ENCODE assay signal across 14 cellular contexts in the genomic region with DNA sequence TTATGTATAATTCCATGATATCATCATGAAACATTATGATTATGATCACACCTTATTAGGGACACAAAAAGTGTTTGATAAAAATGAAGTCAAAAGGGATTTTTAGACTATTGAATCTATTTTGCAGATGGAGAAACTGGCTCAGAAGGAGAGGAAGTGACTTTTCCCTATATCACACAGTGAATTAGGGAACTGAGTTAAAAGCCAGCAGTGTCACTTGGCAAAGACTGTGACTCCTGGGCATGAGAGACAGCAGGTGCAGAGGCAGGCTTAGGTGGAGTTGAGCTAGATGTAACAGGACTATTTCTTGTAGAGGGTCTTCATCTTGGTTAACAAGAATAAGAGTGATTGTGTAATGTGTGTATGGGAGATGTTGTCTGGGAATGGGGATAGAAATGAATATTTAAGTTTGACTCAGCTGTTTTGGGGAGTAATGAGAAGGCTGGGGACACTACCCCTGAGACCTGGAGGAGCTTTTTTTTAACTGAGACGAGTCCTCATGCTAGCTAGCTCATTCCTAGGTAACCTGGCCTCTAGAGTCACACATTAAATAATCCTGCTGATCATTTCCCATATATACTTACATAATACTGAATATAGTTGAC. TPM values are rescaled to one million over a fixed set of nuclear protein-coding genes. Genes with fewer than 3 reads are reported as not detected.
DNase-seq lines count a peak whose midpoint lies in the region; ATAC-seq lines count a peak whose summit lies in the region.
"Had no signal": no experiment of that assay in that cellular context is flagged by ENCODE, and none has a peak within 500 bp of the region (broad histone marks: within the 10 kb centered on the region; RNA-seq: fewer than 3 reads in every experiment).

No MANE protein-coding gene starts in this region.

- CTCF ChIA-PET in activated CD8-positive, alpha-beta T cell treated with anti-CD3 and anti-CD28 coated beads, Interleukin-2, amount 10 ng/mL, durations not matched to agents 7 days and 5 days (lab: Charles Lee), result interaction anchor here (1.0 to 6.9 kb wide), 7 partner anchors 10 to 52 kb away, joined by 3 to 65 read pairs (median 4); no protein-coding TSS in a partner anchor

- peaks cover 89% of the 10 kb centered on the region for H3K4me1 Mint-ChIP-seq in activated T-cell treated with anti-CD3 and anti-CD28 coated beads, Interleukin-2, amount 50 U/mL, for 24 hours (ENCODE audit: low read depth)
- H3K4me1 Mint-ChIP-seq in activated CD8-positive, alpha-beta T cell treated with anti-CD3 and anti-CD28 coated beads, Interleukin-2, amount 10 ng/mL, durations not matched to agents 7 days and 5 days (ENCODE audit: low read depth), result peaks cover 64% of the 10 kb centered on the region

- POLR2A ChIA-PET in activated CD8-positive, alpha-beta T cell treated with anti-CD3 and anti-CD28 coated beads, Interleukin-2, amount 10 ng/mL, durations not matched to agents 7 days and 5 days (lab: Charles Lee), result interaction anchor here (1.7 kb wide), 1 partner anchor 12 kb away, joined by 9 read pairs; no protein-coding TSS in a partner anchor

- intact Hi-C loops in sciatic nerve (cut with DNase I), result no loop called here

- peaks cover 15% of the 10 kb centered on the region for H3K36me3 Mint-ChIP-seq in activated T-cell treated with anti-CD3 and anti-CD28 coated beads, Interleukin-2, amount 50 U/mL, for 24 hours (ENCODE audit: low read depth)
- H3K36me3 Mint-ChIP-seq in activated CD8-positive, alpha-beta T cell treated with anti-CD3 and anti-CD28 coated beads, Interleukin-2, amount 10 ng/mL, durations not matched to agents 7 days and 5 days (ENCODE audit: low read depth), result peaks cover 25% of the 10 kb centered on the region

- no peak for ATAC-seq in activated CD8-positive, alpha-beta T cell treated with anti-CD3 and anti-CD28 coated beads, Interleukin-2, amount 10 ng/mL, durations not matched to agents 7 days and 5 days
- peak; percentile 44 for ATAC-seq in sciatic nerve

- peak overlapping the region; percentile 5 for H3K4me3 Mint-ChIP-seq in activated T-cell treated with anti-CD3 and anti-CD28 coated beads, Interleukin-2, amount 50 U/mL, for 24 hours
- H3K4me3 Mint-ChIP-seq in activated CD8-positive, alpha-beta T cell treated with anti-CD3 and anti-CD28 coated beads, Interleukin-2, amount 10 ng/mL, durations not matched to agents 7 days and 5 days, result no peak overlapping the region

- H3K27ac Mint-ChIP-seq in activated T-cell treated with anti-CD3 and anti-CD28 coated beads, Interleukin-2, amount 50 U/mL, for 24 hours, result peak overlapping the region; percentile 81
- H3K27ac Mint-ChIP-seq in activated CD8-positive, alpha-beta T cell treated with anti-CD3 and anti-CD28 coated beads, Interleukin-2, amount 10 ng/mL, durations not matched to agents 7 days and 5 days, result peak overlapping the region; percentile 7

- H3K9me3 Mint-ChIP-seq in activated T-cell treated with anti-CD3 and anti-CD28 coated beads, Interleukin-2, amount 50 U/mL, for 24 hours, result peaks cover 17% of the 10 kb centered on the region
- peaks cover 11% of the 10 kb centered on the region for H3K9me3 Mint-ChIP-seq in activated CD8-positive, alpha-beta T cell treated with anti-CD3 and anti-CD28 coated beads, Interleukin-2, amount 10 ng/mL, durations not matched to agents 7 days and 5 days (ENCODE audit: insufficient read depth)
- H3K9me3 Mint-ChIP-seq: memory B cell had no signal

- no peaks in the 10 kb centered on the region for H3K27me3 Mint-ChIP-seq in activated T-cell treated with anti-CD3 and anti-CD28 coated beads, Interleukin-2, amount 50 U/mL, for 24 hours
- no peaks in the 10 kb centered on the region for H3K27me3 Mint-ChIP-seq in activated CD8-positive, alpha-beta T cell treated with anti-CD3 and anti-CD28 coated beads, Interleukin-2, amount 10 ng/mL, durations not matched to agents 7 days and 5 days (ENCODE audit: low read depth)
- H3K27me3 Mint-ChIP-seq: memory B cell had no signal

- no peak for DNase-seq in activated T-cell treated with anti-CD3 and anti-CD28 coated beads, Interleukin-2, amount 50 U/mL, for 24 hours
- no peak for DNase-seq in activated T-cell treated with anti-CD3 and anti-CD28 coated beads for 4 hours
- peak; percentile 49 for DNase-seq in NOMO-1 treated with DMSO at 0.1 percent for 48 hours (lab: John Stamatoyannopoulos, UW; ENCODE audit: unreplicated experiment)
- no peak for DNase-seq in activated CD8-positive, alpha-beta T cell treated with anti-CD3 and anti-CD28 coated beads, Interleukin-2, amount 10 ng/mL, durations not matched to agents 7 days and 5 days
- no peak for DNase-seq in sciatic nerve (ENCODE audit: low spot score)
- no peak for DNase-seq in GOT3 (lab: John Stamatoyannopoulos, UW)
- DNase-seq in GDM1 (lab: John Stamatoyannopoulos, UW), result no peak
- DNase-seq in AG20443 (ENCODE audit: low spot score), result no peak
- DNase-seq: ACHN, aorta, NCI-H1105 treated with DMSO at 0.1 percent for 48 hours, thyroid gland had no signal

RNA-seq across cellular contexts. Expression of a gene that starts 1.0 kb away (rescaled TPM):
- 10 to 100 TPM; 14.0 to 15.4 TPM for total RNA-seq in activated CD8-positive, alpha-beta T cell treated with anti-CD3 and anti-CD28 coated beads, Interleukin-2, amount 10 ng/mL, durations not matched to agents 7 days and 5 days
- 13.5 TPM for total RNA-seq in sciatic nerve
- total RNA-seq: SK-MEL-5 had no signal

RNA-seq across cellular contexts. Expression of a gene that starts 57.3 kb away (rescaled TPM):
- 10 to 100 TPM; 23.9 to 24.7 TPM for total RNA-seq in activated CD8-positive, alpha-beta T cell treated with anti-CD3 and anti-CD28 coated beads, Interleukin-2, amount 10 ng/mL, durations not matched to agents 7 days and 5 days
- total RNA-seq in sciatic nerve, result 0.85 TPM
- total RNA-seq: SK-MEL-5 had no signal

Comparison
In these comparisons a context has a peak if more than half of its experiments do, and no peak if none do; other contexts are left out.
1. RNA of a gene that starts 57.3 kb away (total RNA-seq): 23.9 to 24.7 TPM in activated CD8-positive, alpha-beta T cell treated with anti-CD3 and anti-CD28 coated beads, Interleukin-2, amount 10 ng/mL, durations not matched to agents 7 days and 5 days; 0.85 TPM in sciatic nerve (single experiment); every median in the first group is over 10 times any median in the second.